ENCODE assay signal across 8 cellular contexts in the genomic region with DNA sequence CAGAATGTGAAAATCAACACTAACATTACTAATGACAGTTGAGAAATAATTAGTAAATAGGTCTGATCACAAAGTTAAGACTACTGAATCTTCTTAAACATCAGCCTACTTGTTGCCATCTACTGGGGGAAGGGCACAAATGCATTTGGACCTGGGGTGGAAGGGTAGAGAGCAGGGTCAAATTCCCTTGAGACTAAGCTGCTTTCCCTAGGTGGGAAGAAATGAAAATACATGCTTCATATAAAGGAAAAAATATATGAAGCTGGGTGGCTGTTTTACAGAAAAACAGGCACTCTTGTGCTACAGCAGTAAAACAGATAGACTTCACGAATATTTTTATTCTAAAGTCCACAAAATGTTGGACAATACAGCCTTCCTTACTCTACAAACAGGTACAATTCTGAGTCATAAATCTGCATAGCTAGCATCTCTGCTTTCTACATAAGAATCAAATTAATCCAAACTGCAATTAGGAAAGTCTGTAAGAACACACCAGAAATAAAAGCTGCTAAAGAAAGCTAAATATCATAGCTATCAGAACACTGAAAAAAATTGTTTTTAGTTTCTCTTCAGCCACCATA. TPM values are rescaled to one million over a fixed set of nuclear protein-coding genes. Genes with fewer than 3 reads are reported as not detected.
DNase-seq lines count a peak whose midpoint lies in the region; ATAC-seq and TF ChIP-seq lines count a peak whose summit lies in the region.

No MANE protein-coding gene starts in this region.

- no peaks in the 10 kb centered on the region for H3K9me3 ChIP-seq in effector memory CD4-positive, alpha-beta T cell (ENCODE audit: control insufficient read depth, low read length)

- H3K4me3 ChIP-seq in foreskin fibroblast (ENCODE audit: low read depth in 1 of 2, low read length in 2 of 2) = no peak overlapping the region
- H3K4me3 ChIP-seq in effector memory CD4-positive, alpha-beta T cell (ENCODE audit: insufficient read depth, low read depth, low read length, poor library complexity, severe bottlenecking) = no peak overlapping the region

- no peak overlapping the region for H3K27ac ChIP-seq in effector memory CD4-positive, alpha-beta T cell (ENCODE audit: insufficient read depth, low read length, poor library complexity, severe bottlenecking)

- TF ChIP-seq CTCF in foreskin fibroblast (IDR thresholded peaks at IDR 0.05; ENCODE audit: low read depth, low read length) = peak; percentile 22

- H3K27me3 ChIP-seq in effector memory CD4-positive, alpha-beta T cell (replicated peaks; ENCODE audit: control insufficient read depth, insufficient read depth, low read length, poor library complexity, severe bottlenecking) = no peaks in the 10 kb centered on the region

- peak; percentile 40 for DNase-seq in Ammon's horn (ENCODE audit: low spot score)
- DNase-seq in SK-N-DZ (ENCODE audit: low spot score) = peak; percentile 20
- peak in 1 of 2 donors; percentile 33 for DNase-seq in foreskin fibroblast
- DNase-seq in effector memory CD4-positive, alpha-beta T cell = no peak
- DNase-seq in 8988T = no peak
- no peak for DNase-seq in NCI-H2227 (lab: John Stamatoyannopoulos, UW; ENCODE audit: unreplicated experiment)

- ATAC-seq in GM18498 (IDR thresholded peaks at IDR 0.05; ENCODE audit: unreplicated experiment) = peak; percentile 65
- ATAC-seq in HG02981 (IDR thresholded peaks at IDR 0.05; ENCODE audit: unreplicated experiment) = peak; percentile 75

- H3K4me1 ChIP-seq in effector memory CD4-positive, alpha-beta T cell (ENCODE audit: control insufficient read depth, insufficient read depth, low read length, poor library complexity, severe bottlenecking) = peaks cover 3% of the 10 kb centered on the region

- no peaks in the 10 kb centered on the region for H3K36me3 ChIP-seq in effector memory CD4-positive, alpha-beta T cell (ENCODE audit: control insufficient read depth, insufficient read depth, low read length)

RNA-seq across cellular contexts. Expression of gene TRIP12, which starts 10.9 kb away (rescaled TPM):
- polyA plus RNA-seq in SK-N-DZ (2014; cell fraction: cytosol; rRNA removed) = 30.1 and 34.2 TPM in 2 replicates
- 49.9 and 57.4 TPM in 2 replicates for polyA plus RNA-seq in SK-N-DZ (2014; cell fraction: nucleus; rRNA removed)

RNA-seq across cellular contexts. Expression of gene FBXO36, which starts 11.4 kb away (rescaled TPM):
- polyA plus RNA-seq in SK-N-DZ (2014; cell fraction: cytosol; rRNA removed) = 2.5 and 4.5 TPM in 2 replicates
- 2.5 and 3.4 TPM in 2 replicates for polyA plus RNA-seq in SK-N-DZ (2014; cell fraction: nucleus; rRNA removed)

Comparison
In these comparisons a context has a peak if more than half of its experiments do, and no peak if none do; other contexts are left out.
1. DNase-seq: peak in Ammon's horn (single experiment) and SK-N-DZ (single experiment); none in effector memory CD4-positive, alpha-beta T cell (0 of 3), 8988T (single experiment) and NCI-H2227 (single experiment).